Comparison of ENCODE assay signal across 1 cellular context in genomic region chr1:119731060-119731459, GRCh38.
TF ChIP-seq lines count a peak whose summit lies in the region.

No MANE protein-coding gene starts in this region.

TF ChIP-seq in H1, 55 proteins besides CTCF, POLR2A, EP300 and RAD21:
- TF ChIP-seq POLR2AphosphoS5 (IDR thresholded peaks at IDR 0.05; ENCODE audit: low read depth, low read length) (0 out of 2 replicates have a peak, but pooled peaks have one; percentile 13), EGR1 (IDR thresholded peaks at IDR 0.05; ENCODE audit: borderline replicate concordance, low read depth, low read length) (no peak)
